Comparison of ENCODE assay signal across 16 cellular contexts in the genomic region with DNA sequence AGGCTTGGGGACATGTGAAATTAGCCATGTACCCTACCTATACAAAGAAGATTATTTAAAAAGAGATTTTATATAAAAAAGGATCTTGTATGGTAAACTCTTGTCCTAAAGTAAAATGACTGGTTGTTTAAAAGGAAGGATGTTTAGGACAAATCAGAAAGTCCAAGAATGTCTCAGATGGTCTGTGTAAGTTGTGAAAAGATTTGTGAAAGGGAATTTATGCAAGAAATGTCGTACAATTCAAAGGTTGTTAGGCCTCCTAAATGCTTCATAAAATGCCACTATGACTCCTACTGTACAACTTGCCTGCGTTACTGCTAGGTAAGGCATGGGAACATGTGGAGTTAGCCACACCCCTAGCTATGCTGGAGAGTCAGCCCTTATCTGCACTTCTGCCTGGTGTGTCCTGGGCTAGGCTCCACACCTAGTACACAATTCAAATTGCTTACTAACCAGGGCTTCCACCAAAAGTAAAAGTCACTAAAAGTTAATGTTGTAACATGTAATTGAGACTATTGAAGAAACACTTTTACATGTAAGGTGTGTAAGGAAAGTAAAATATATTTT.
"Had no signal": no experiment of that assay in that cellular context is flagged by ENCODE, and none has a peak within 500 bp of the region (broad histone marks: within the 10 kb centered on the region; RNA-seq: fewer than 3 reads in every experiment).

No MANE protein-coding gene starts in this region.

- H3K4me3 ChIP-seq: right atrium auricular region, sigmoid colon, skin epidermis, stomach, thoracic aorta, uterus had no signal

- H3K27me3 ChIP-seq: foreskin keratinocyte, right atrium auricular region, sigmoid colon, stomach, uterus had no signal

- H3K9me3 ChIP-seq: right atrium auricular region, sigmoid colon, stomach, thoracic aorta, uterus had no signal

- DNase-seq: foreskin keratinocyte; hippocampal formation; mammary epithelial cell; natural killer cell; sigmoid colon; stimulated activated CD4-positive, alpha-beta T cell treated with anti-CD3 and anti-CD28 coated beads, Interleukin-12 subunit alpha, Interleukin-12 subunit beta, amount 100 ng/mL, for 4 hours; stimulated activated naive CD4-positive, alpha-beta T cell; stomach; substantia nigra; uterus had no signal

- H3K27me3 Mint-ChIP-seq: dendritic cell treated with granulocyte-macrophage colony-stimulating factor and Interleukin-4, amounts not matched to agents 40 ng/mL and 50 ng/mL, for 4 days; type B pancreatic cell had no signal

- H3K36me3 ChIP-seq: right atrium auricular region, sigmoid colon, thoracic aorta, uterus had no signal

- H3K9me3 Mint-ChIP-seq: natural killer cell had no signal

- H3K4me1 Mint-ChIP-seq: natural killer cell, neural crest cell had no signal

- H3K4me1 ChIP-seq: foreskin keratinocyte, right atrium auricular region, sigmoid colon, stomach, uterus had no signal

- ATAC-seq: foreskin keratinocyte, natural killer cell had no signal

- H3K27ac ChIP-seq: foreskin keratinocyte, right atrium auricular region, sigmoid colon, skin epidermis, stomach, thoracic aorta, uterus had no signal

- H3K4me3 Mint-ChIP-seq: dendritic cell treated with granulocyte-macrophage colony-stimulating factor and Interleukin-4, amounts not matched to agents 40 ng/mL and 50 ng/mL, for 4 days; natural killer cell; neural crest cell; type B pancreatic cell had no signal

- H3K36me3 Mint-ChIP-seq: natural killer cell, type B pancreatic cell had no signal

- H3K27ac Mint-ChIP-seq: dendritic cell treated with granulocyte-macrophage colony-stimulating factor and Interleukin-4, amounts not matched to agents 40 ng/mL and 50 ng/mL, for 4 days; natural killer cell; type B pancreatic cell had no signal
